In the genomic region with DNA sequence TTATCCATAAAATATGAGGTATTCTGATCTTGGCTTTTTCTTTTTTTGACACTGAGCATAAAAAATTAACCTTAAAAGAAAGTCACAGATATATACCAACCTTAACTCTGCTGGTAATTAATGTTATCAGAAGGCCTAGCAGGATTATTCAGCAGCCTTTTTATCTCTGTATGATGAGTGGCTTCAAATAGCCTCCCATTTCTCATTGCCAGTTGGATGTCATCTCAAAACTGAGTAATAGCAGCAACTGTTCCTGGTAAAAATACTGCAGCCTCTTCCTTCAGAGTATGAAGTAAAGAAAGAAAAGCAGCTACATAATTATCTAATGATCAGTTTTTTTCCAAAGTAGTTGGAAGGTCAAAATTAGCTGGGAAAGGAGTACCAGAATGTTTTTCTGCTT, we compare ENCODE assay signal across 28 cellular contexts. TPM values are rescaled to one million over a fixed set of nuclear protein-coding genes. Genes with fewer than 3 reads are reported as not detected.
DNase-seq lines count a peak whose midpoint lies in the region; ATAC-seq and TF ChIP-seq lines count a peak whose summit lies in the region.
"Had no signal": no experiment of that assay in that cellular context is flagged by ENCODE, and none has a peak within 500 bp of the region (broad histone marks: within the 10 kb centered on the region; RNA-seq: fewer than 3 reads in every experiment).

No MANE protein-coding gene starts in this region.

- TF ChIP-seq POLR2A in heart left ventricle (IDR thresholded peaks at IDR 0.05) (no peak), erythroblast (IDR thresholded peaks at IDR 0.05; ENCODE audit: low read length) (no peak)

- no peak overlapping the region for H3K4me3 ChIP-seq in right atrium auricular region
- no peak overlapping the region for H3K4me3 ChIP-seq in heart left ventricle
- no peak overlapping the region for H3K4me3 ChIP-seq in skeletal muscle tissue (ENCODE audit: low read length in 3 of 3)
- H3K4me3 ChIP-seq: BLaER1 treated with 17β-estradiol and CSF1 and Interleukin-3, amounts not matched to agents 10 nM and 100 nM; GM12878 had no signal

- intact Hi-C loops in Right ventricle myocardium inferior (cut with DNase I) (loop anchor here (10.0 kb wide), 1 partner anchor 70 kb away; no protein-coding TSS in a partner anchor), heart left ventricle (cut with DNase I) (no loop called here)

- TF ChIP-seq CTCF in right atrium auricular region (IDR thresholded peaks at IDR 0.05) (no peak), heart left ventricle (IDR thresholded peaks at IDR 0.05) (no peak)

- peak overlapping the region in 2 of 3 donors; percentile 25 to 28 for H3K9ac ChIP-seq in skeletal muscle tissue (ENCODE audit: low read depth in 1 of 3, low read length in 3 of 3)
- H3K9ac ChIP-seq: BLaER1 treated with 17β-estradiol and CSF1 and Interleukin-3, amounts not matched to agents 10 nM and 100 nM had no signal

- H3K36me3 ChIP-seq in right atrium auricular region (no peaks in the 10 kb centered on the region), heart left ventricle (no peaks in the 10 kb centered on the region), skeletal muscle tissue (ENCODE audit: control insufficient read depth in 3 of 3, insufficient read depth in 3 of 3, low read length in 3 of 3) (no peaks in the 10 kb centered on the region)
- H3K36me3 ChIP-seq: BLaER1 treated with 17β-estradiol and CSF1 and Interleukin-3, amounts not matched to agents 10 nM and 100 nM had no signal

- H3K4me1 ChIP-seq in right atrium auricular region, result peaks cover 0 to 4% of the 10 kb centered on the region in 2 donors
- peaks cover 0 to 18% (median 5%) of the 10 kb centered on the region in 12 donors for H3K4me1 ChIP-seq in heart left ventricle
- H3K4me1 ChIP-seq in skeletal muscle tissue (ENCODE audit: control insufficient read depth in 3 of 3, insufficient read depth in 3 of 3, low read length in 3 of 3), result peaks cover 4 to 8% (median 4%) of the 10 kb centered on the region in 3 donors

- H3K9me3 ChIP-seq in right atrium auricular region (no peaks in the 10 kb centered on the region), heart left ventricle (no peaks in the 10 kb centered on the region), skeletal muscle tissue (ENCODE audit: control insufficient read depth in 3 of 3, low read length in 3 of 3) (no peaks in the 10 kb centered on the region)
- H3K9me3 ChIP-seq: BLaER1 treated with 17β-estradiol and CSF1 and Interleukin-3, amounts not matched to agents 10 nM and 100 nM had no signal

- H3K27ac ChIP-seq in right atrium auricular region (no peak overlapping the region), heart left ventricle (peak overlapping the region in 4 of 12 donors; percentile 17 to 63 (median 54)), skeletal muscle tissue (ENCODE audit: low read depth, low read length) (no peak overlapping the region)
- H3K27ac ChIP-seq: BLaER1 treated with 17β-estradiol and CSF1 and Interleukin-3, amounts not matched to agents 10 nM and 100 nM had no signal

- no peak for DNase-seq in Right ventricle myocardium inferior (ENCODE audit: missing footprints)
- DNase-seq in right atrium auricular region (ENCODE audit: low spot score), result no peak
- DNase-seq in heart left ventricle, result no peak
- DNase-seq in myocyte (ENCODE audit: low read depth), result peak; percentile 87
- DNase-seq in NCI-H1694 (lab: John Stamatoyannopoulos, UW), result no peak
- DNase-seq in DMS114 treated with DMSO at 0.1 percent for 48 hours (lab: John Stamatoyannopoulos, UW; ENCODE audit: unreplicated experiment), result no peak
- no peak for DNase-seq in erythroblast (lab: John Stamatoyannopoulos, UW)
- DNase-seq: CD4-positive, alpha-beta T cell; DMS53; H9; Karpas-422; MV-4-11; NCI-H1105; NCI-H146; NCI-H2029; NCI-H526 treated with DMSO at 0.1 percent for 48 hours; RPMI8226; SHP77 treated with DMSO at 0.1 percent for 48 hours; SW 1271 had no signal

- no peaks in the 10 kb centered on the region for H3K27me3 ChIP-seq in right atrium auricular region
- no peaks in the 10 kb centered on the region for H3K27me3 ChIP-seq in heart left ventricle
- H3K27me3 ChIP-seq in skeletal muscle tissue (ENCODE audit: control insufficient read depth in 3 of 3, insufficient read depth in 3 of 3, low read length in 3 of 3), result no peaks in the 10 kb centered on the region
- H3K27me3 ChIP-seq: BLaER1 treated with 17β-estradiol and CSF1 and Interleukin-3, amounts not matched to agents 10 nM and 100 nM had no signal

- ATAC-seq in Right ventricle myocardium inferior (peak; percentile 73), heart left ventricle (peak; percentile 67 to 82 (median 76))
- ATAC-seq: GM12878, HepG2 had no signal

RNA-seq across cellular contexts. Expression of a gene that starts 24.9 kb away (rescaled TPM):
- total RNA-seq in Right ventricle myocardium inferior, result not detected
- not detected for total RNA-seq in right atrium auricular region
- not detected for total RNA-seq in heart left ventricle
- polyA plus RNA-seq in heart left ventricle, result not detected
- not detected in 2 replicates for total RNA-seq in myocyte
- not detected for polyA plus RNA-seq in myocyte (2012)
- total RNA-seq in skeletal muscle tissue, result not detected
- total RNA-seq: A172; CD4-positive, alpha-beta T cell; H9; HepG2; HT1080; M059J; NCI-H460 had no signal
- polyA plus RNA-seq: AG04450, HepG2 had no signal
